12 cellular contexts compared by ENCODE assay signal in genomic region chr11:129373489-129373953, GRCh38. TPM values are rescaled to one million over a fixed set of nuclear protein-coding genes. Genes with fewer than 3 reads are reported as not detected.
DNase-seq lines count a peak whose midpoint lies in the region; ATAC-seq, FAIRE-seq and TF ChIP-seq lines count a peak whose summit lies in the region.
"Had no signal": no experiment of that assay in that cellular context is flagged by ENCODE, and none has a peak within 500 bp of the region (broad histone marks: within the 10 kb centered on the region; RNA-seq: fewer than 3 reads in every experiment).

No MANE protein-coding gene starts in this region.

- no peak for TF ChIP-seq EP300 in H1 (IDR thresholded peaks at IDR 0.05; ENCODE audit: borderline replicate concordance in 1 of 2, low read depth in 2 of 2, low read length in 2 of 2)

- DNase-seq in A673 (ENCODE audit: low spot score) (no peak), H9 (no peak), H1 (ENCODE audit: low read depth in 1 of 2, low spot score in 2 of 2) (no peak), anterior cingulate cortex (lab: John Stamatoyannopoulos, UW) (no peak), KG1 (lab: John Stamatoyannopoulos, UW) (no peak), islet precursor cell (no peak), pancreas (no peak)
- no peak for DNase-seq in naive thymus-derived CD4-positive, alpha-beta T cell

- no peak overlapping the region for H3K27ac Mint-ChIP-seq in H9
- H3K27ac Mint-ChIP-seq in naive thymus-derived CD4-positive, alpha-beta T cell = no peak overlapping the region

- H3K18ac ChIP-seq in H9 (ENCODE audit: insufficient read length, low read depth, low read length) (no peak overlapping the region), H1 (ENCODE audit: extremely low read depth, low read length) (no peak overlapping the region)

- no peaks in the 10 kb centered on the region for H3K36me3 Mint-ChIP-seq in H9 (ENCODE audit: insufficient read depth in 1 of 3, low read depth in 3 of 3)
- H3K36me3 Mint-ChIP-seq in naive thymus-derived CD4-positive, alpha-beta T cell = peaks cover 0 to 8% (median 0%) of the 10 kb centered on the region in 5 donors

- H4K20me1 ChIP-seq in H9 (ENCODE audit: control insufficient read depth, insufficient read depth, insufficient read length) = no peaks in the 10 kb centered on the region
- peaks cover 2 to 9% of the 10 kb centered on the region in 2 experiments for H4K20me1 ChIP-seq in H1 (replicated peaks in 1 of 2; ENCODE audit: control insufficient read depth in 1 of 2, insufficient read depth in 2 of 2, low read length in 2 of 2)

- no peak for FAIRE-seq in H1 (lab: Jason Lieb, UNC)
- no peak for FAIRE-seq in pancreas (lab: Jason Lieb, UNC)
- FAIRE-seq: colon, G401.6 had no signal

- no peak overlapping the region for H3T11ph ChIP-seq in H9 (ENCODE audit: low read length)

- H3K23ac ChIP-seq in H9 (ENCODE audit: insufficient read length, low read depth, low read length) (no peak overlapping the region), H1 (ENCODE audit: insufficient read length) (no peak overlapping the region)

- no peaks in the 10 kb centered on the region for H3K79me2 ChIP-seq in H9 (ENCODE audit: insufficient read depth, low read length)
- H3K79me2 ChIP-seq in H1 (ENCODE audit: control insufficient read depth in 1 of 2, insufficient read depth in 2 of 2, low read length in 2 of 2) = no peaks in the 10 kb centered on the region

- H4K5ac ChIP-seq in H9 (ENCODE audit: insufficient read length, low read depth, low read length) (no peak overlapping the region), H1 (ENCODE audit: insufficient read length, low read depth, low read length) (no peak overlapping the region)

- H4K91ac ChIP-seq in H9 (ENCODE audit: insufficient read length, low read depth, low read length) (no peak overlapping the region), H1 (replicated peaks; ENCODE audit: insufficient read length, low read length) (no peak overlapping the region)

- TF ChIP-seq POLR2A in H1 (IDR thresholded peaks at IDR 0.05; ENCODE audit: control extremely low read depth in 1 of 2, low read depth in 2 of 2, low read length in 2 of 2) = no peak

- H2BK15ac ChIP-seq in H9 (ENCODE audit: low read depth, low read length) = no peak overlapping the region
- H2BK15ac ChIP-seq in H1 (ENCODE audit: low read length) = no peak overlapping the region

- H3K4me2 ChIP-seq in H9 (ENCODE audit: insufficient read depth, insufficient read length, low read length) (peak overlapping the region; percentile 77), H1 (ENCODE audit: insufficient read depth in 1 of 2, low read depth in 2 of 2, low read length in 2 of 2) (peak overlapping the region; percentile 81 to 93)
- H3K4me2 ChIP-seq: KMS-11 had no signal

- intact Hi-C loops in A673 (cut with micrococcal nuclease; ENCODE audit: unreplicated experiment) (no loop called here), pancreas (cut with DNase I) (loop anchor here in 1 of 3 donors (10.0 kb wide), 1 partner anchor 321 kb away; no protein-coding TSS in a partner anchor)
- intact Hi-C loops in naive thymus-derived CD4-positive, alpha-beta T cell (cut with micrococcal nuclease) = no loop called here

- H4K8ac ChIP-seq in H9 (replicated peaks; ENCODE audit: insufficient read length, low read depth, low read length) = no peak overlapping the region
- no peak overlapping the region for H4K8ac ChIP-seq in H1 (ENCODE audit: extremely low read depth, insufficient read depth, low read length)

- no peak overlapping the region for H3K4ac ChIP-seq in H9 (ENCODE audit: low read depth, low read length)
- H3K4ac ChIP-seq in H1 (replicated peaks; ENCODE audit: insufficient read length, low read depth, low read length) = no peak overlapping the region

- TF ChIP-seq RAD21 in H1 (IDR thresholded peaks at IDR 0.05 in 1 of 2, conservative IDR thresholded peaks at IDR 0.05 in 1 of 2; ENCODE audit: low read depth in 2 of 2, low read length in 2 of 2) = no peak

- H3K23me2 ChIP-seq in H9 (ENCODE audit: insufficient read length, low read depth, low read length, poor library complexity, severe bottlenecking) (peaks cover 21% of the 10 kb centered on the region), H1 (ENCODE audit: low read depth, low read length) (peaks cover 25% of the 10 kb centered on the region)

- H3K4me3 ChIP-seq in A673 (ENCODE audit: low read depth, low read length, poor library complexity, severe bottlenecking) = peak overlapping the region; percentile 74
- peak overlapping the region; percentile 32 to 55 (median 41) for H3K4me3 ChIP-seq in H1 (ENCODE audit: extremely low read depth in 1 of 4, insufficient read depth in 2 of 4, low read depth in 3 of 4, low read length in 4 of 4)
- H3K4me3 ChIP-seq in naive thymus-derived CD4-positive, alpha-beta T cell (ENCODE audit: low read length) = no peak overlapping the region
- H3K4me3 ChIP-seq in pancreas = peak overlapping the region in 2 of 4 donors; percentile 44 to 55

- H3K14ac ChIP-seq in H9 (ENCODE audit: insufficient read depth, low read length) = no peak overlapping the region
- H3K14ac ChIP-seq in H1 (ENCODE audit: insufficient read length) = no peak overlapping the region

- ATAC-seq in naive thymus-derived CD4-positive, alpha-beta T cell = no peak
- no peak for ATAC-seq in pancreas

- TF ChIP-seq CTCF in A673 (conservative IDR thresholded peaks at IDR 0.05; ENCODE audit: low read depth, low read length) (no peak), H9 (conservative IDR thresholded peaks at IDR 0.05) (no peak), H1 (IDR thresholded peaks at IDR 0.05; ENCODE audit: control extremely low read depth in 1 of 3, insufficient read depth in 1 of 3, low read depth in 1 of 3, low read length in 3 of 3) (no peak), pancreas (IDR thresholded peaks at IDR 0.05) (no peak)

- H2BK120ac ChIP-seq in H9 (ENCODE audit: low read depth, low read length, poor library complexity, severe bottlenecking) (no peak overlapping the region), H1 (replicated peaks; ENCODE audit: low read depth, low read length) (no peak overlapping the region)

- H3K9me3 Mint-ChIP-seq in H9 = peaks cover 0 to 2% of the 10 kb centered on the region in 2 experiments; a peak in 2 of 5 replicates
- no peaks in the 10 kb centered on the region for H3K9me3 Mint-ChIP-seq in naive thymus-derived CD4-positive, alpha-beta T cell

- H3K56ac ChIP-seq in H9 (ENCODE audit: insufficient read length, low read depth, low read length) (no peak overlapping the region), H1 (replicated peaks; ENCODE audit: insufficient read length, low read depth, low read length) (no peak overlapping the region)

- POLR2A ChIA-PET in A673 (lab: Charles Lee; ENCODE audit: low non-redundant PET) (no interaction called here), H1 (lab: Charles Lee; ENCODE audit: partially characterized antibody) (interaction anchor here (1.3 kb wide), 1 partner anchor 484 kb away, joined by 4 read pairs; no protein-coding TSS in a partner anchor)
- POLR2A ChIA-PET in naive thymus-derived CD4-positive, alpha-beta T cell (lab: Charles Lee) = no interaction called here

- H2AFZ ChIP-seq in H9 (ENCODE audit: low read length) (no peak overlapping the region), H1 (ENCODE audit: low read length) (no peak overlapping the region)

- H2AK5ac ChIP-seq in H9 (ENCODE audit: insufficient read length, low read length) = no peak overlapping the region
- no peak overlapping the region for H2AK5ac ChIP-seq in H1 (ENCODE audit: low read depth, low read length)

- H3K27me3 Mint-ChIP-seq in H9 (ENCODE audit: low read depth) = peaks cover 96% of the 10 kb centered on the region
- peaks cover 81 to 91% (median 88%) of the 10 kb centered on the region in 5 donors for H3K27me3 Mint-ChIP-seq in naive thymus-derived CD4-positive, alpha-beta T cell

- H3K36me3 ChIP-seq in A673 (ENCODE audit: insufficient read depth, low read length, poor library complexity, severe bottlenecking) (no peaks in the 10 kb centered on the region), H1 (ENCODE audit: control insufficient read depth in 2 of 4, insufficient read depth in 4 of 4, low read length in 3 of 4) (no peaks in the 10 kb centered on the region), pancreas (no peaks in the 10 kb centered on the region)
- H3K36me3 ChIP-seq in naive thymus-derived CD4-positive, alpha-beta T cell (ENCODE audit: control insufficient read depth in 2 of 3, insufficient read depth in 3 of 3, low read length in 3 of 3) = no peaks in the 10 kb centered on the region

- no CpG with 5 or more reads among the region's 24 CpGs for WGBS in H9 (ENCODE audit: extremely low coverage, insufficient read length, low lambda C conversion rate)
- WGBS in H1 (ENCODE audit: extremely low coverage in 1 of 2, insufficient coverage in 1 of 2, insufficient read length in 1 of 2, insufficient replicate concordance in 2 of 2, low coverage in 1 of 2, low lambda C conversion rate in 2 of 2, missing lambda C conversion rate in 1 of 2), 2 experiments = 4% methylated on average over 21 of the region's 24 CpGs; no CpG with 5 or more reads in 1 of the 2 experiments
- WGBS in pancreas, 2 donors = 10 to 21% methylated on average over 24 of the region's 24 CpGs

- H3K9ac ChIP-seq in H9 (ENCODE audit: extremely low read depth, insufficient read length, low read length) = no peak overlapping the region
- no peak overlapping the region for H3K9ac ChIP-seq in H1 (replicated peaks in 1 of 4; ENCODE audit: extremely low read depth in 1 of 4, low read depth in 3 of 4, low read length in 3 of 4)
- H3K9ac ChIP-seq: KMS-11 had no signal

- H3K79me1 ChIP-seq in H9 (ENCODE audit: insufficient read depth, low read depth, low read length, poor library complexity, severe bottlenecking) (no peaks in the 10 kb centered on the region), H1 (ENCODE audit: low read depth, low read length) (no peaks in the 10 kb centered on the region)

- no peak overlapping the region for H2BK20ac ChIP-seq in H9 (ENCODE audit: low read depth, low read length, poor library complexity, severe bottlenecking)
- no peak overlapping the region for H2BK20ac ChIP-seq in H1 (ENCODE audit: low read length)

- H3K4me3 Mint-ChIP-seq in H9 = peak overlapping the region; percentile 29 to 77
- H3K4me3 Mint-ChIP-seq in naive thymus-derived CD4-positive, alpha-beta T cell = peak overlapping the region in 9 of 10 donors; percentile 20 to 86 (median 72)

- no TSS peak for BruUV-seq in A673 (replicated peaks; lab: Mats Ljungman, UMichigan)

- no peak overlapping the region for H2BK12ac ChIP-seq in H9 (ENCODE audit: insufficient read length, low read depth, low read length)
- no peak overlapping the region for H2BK12ac ChIP-seq in H1 (ENCODE audit: low read depth, low read length)

- H2BK5ac ChIP-seq in H9 (ENCODE audit: insufficient read length, low read length) (no peak overlapping the region), H1 (ENCODE audit: low read depth, low read length) (no peak overlapping the region)

- H3K9me3 ChIP-seq in A673 (ENCODE audit: low read depth, low read length, poor library complexity, severe bottlenecking) (no peaks in the 10 kb centered on the region), H9 (ENCODE audit: control insufficient read depth, low read depth, low read length) (no peaks in the 10 kb centered on the region), H1 (ENCODE audit: insufficient read depth in 2 of 2, low read depth in 1 of 2, low read length in 1 of 2) (no peaks in the 10 kb centered on the region), pancreas (no peaks in the 10 kb centered on the region)
- H3K9me3 ChIP-seq in naive thymus-derived CD4-positive, alpha-beta T cell (ENCODE audit: control insufficient read depth in 2 of 3, low read length in 3 of 3) = no peaks in the 10 kb centered on the region

- CTCF ChIA-PET in A673 (lab: Charles Lee) (interaction anchor here (0.6 to 1.2 kb wide), 2 partner anchors 170 to 377 kb away, joined by 3 read pairs; no protein-coding TSS in a partner anchor), H1 (lab: Charles Lee; ENCODE audit: partially characterized antibody) (interaction anchor here (1.6 to 4.7 kb wide), 4 partner anchors 10 to 376 kb away, joined by 3 to 45 read pairs (median 24); no protein-coding TSS in a partner anchor)
- CTCF ChIA-PET in naive thymus-derived CD4-positive, alpha-beta T cell (lab: Charles Lee) = no interaction called here

- H3K4me1 ChIP-seq in A673 (ENCODE audit: insufficient read depth, low read length, poor library complexity, severe bottlenecking) (peaks cover 53% of the 10 kb centered on the region), H9 (ENCODE audit: insufficient read depth, low read length) (no peaks in the 10 kb centered on the region; the same call in 1 of the 2 replicates), H1 (replicated peaks in 1 of 4; ENCODE audit: control insufficient read depth in 3 of 4, insufficient read depth in 4 of 4, low read length in 3 of 4) (peaks cover 0 to 8% (median 6%) of the 10 kb centered on the region in 4 experiments; a peak in 6 of 7 replicates), pancreas (no peaks in the 10 kb centered on the region)
- peaks cover 0 to 7% of the 10 kb centered on the region in 2 donors for H3K4me1 ChIP-seq in naive thymus-derived CD4-positive, alpha-beta T cell (ENCODE audit: control insufficient read depth in 2 of 2, insufficient read depth in 2 of 2, low read length in 2 of 2)

- H3K27ac ChIP-seq in A673 (ENCODE audit: low read depth, low read length, poor library complexity, severe bottlenecking) (no peak overlapping the region), H9 (ENCODE audit: insufficient read length, low read depth, low read length) (no peak overlapping the region), H1 (ENCODE audit: low read depth, low read length) (no peak overlapping the region), pancreas (no peak overlapping the region)
- no peak overlapping the region for H3K27ac ChIP-seq in naive thymus-derived CD4-positive, alpha-beta T cell (ENCODE audit: low read depth, low read length)
- H3K27ac ChIP-seq: KMS-11 had no signal

- H3K27me3 ChIP-seq in A673 (replicated peaks; ENCODE audit: insufficient read depth, low read depth, low read length, poor library complexity) (no peaks in the 10 kb centered on the region), H9 (ENCODE audit: insufficient read depth, low read length) (peaks cover 70% of the 10 kb centered on the region), H1 (replicated peaks in 1 of 4; ENCODE audit: control insufficient read depth in 3 of 4, extremely low read depth in 1 of 4, insufficient read depth in 3 of 4, low read length in 3 of 4) (peaks cover 52 to 89% (median 80%) of the 10 kb centered on the region in 4 experiments), pancreas (peaks cover 0 to 10% (median 7%) of the 10 kb centered on the region in 4 donors)
- peaks cover 0 to 12% of the 10 kb centered on the region in 2 donors for H3K27me3 ChIP-seq in naive thymus-derived CD4-positive, alpha-beta T cell (ENCODE audit: control insufficient read depth in 2 of 2, insufficient read depth in 2 of 2, low read length in 2 of 2)

- H3K4me1 Mint-ChIP-seq in H9 = peaks cover 16 to 39% of the 10 kb centered on the region in 2 experiments
- H3K4me1 Mint-ChIP-seq in naive thymus-derived CD4-positive, alpha-beta T cell = peaks cover 18 to 38% (median 32%) of the 10 kb centered on the region in 7 donors

RNA-seq across cellular contexts. Expression of gene BARX2, which starts 2.1 kb away (rescaled TPM):
- total RNA-seq in A673 (2021) = 36.4 and 43.0 TPM in 2 replicates
- total RNA-seq in H9 (2021) = not detected in 2 replicates
- total RNA-seq in H1 (2021; fragmentation: NEBNext Ultra II Directional; extraction: Animal tissue kit (Norgen Biotek cat#: 25700)) = not detected in 2 replicates
- polyA plus RNA-seq in H1 (2011; rRNA removed) = not detected in 2 replicates
- polyA plus RNA-seq in H1 (2011; cell fraction: cytosol; rRNA removed) = not detected
- not detected for polyA plus RNA-seq in H1 (2011; cell fraction: nucleus; rRNA removed)
- not detected in 4 replicates for polyA plus RNA-seq in H1 (2012, experiment 1 of 2)
- polyA plus RNA-seq in H1 (2012, experiment 2 of 2) = not detected
- not detected for polyA plus RNA-seq in H1 (2013, experiment 1 of 2)
- polyA plus RNA-seq in H1 (2013, experiment 2 of 2) = not detected
- not detected in 2 replicates for polyA minus RNA-seq in H1 (2011; rRNA and poly(A)+ RNA removed)
- not detected for polyA minus RNA-seq in H1 (2011; cell fraction: cytosol; rRNA and poly(A)+ RNA removed)
- polyA minus RNA-seq in H1 (2011; cell fraction: nucleus; rRNA and poly(A)+ RNA removed) = not detected
- under 1 TPM in 1 of 5 experiments, not detected in 4; 0.44 TPM for total RNA-seq in naive thymus-derived CD4-positive, alpha-beta T cell
- not detected for polyA plus RNA-seq in naive thymus-derived CD4-positive, alpha-beta T cell
- total RNA-seq in pancreas = 1 to 10 TPM; 4.1 to 9.9 (median 5.2) TPM
- polyA plus RNA-seq in pancreas = 1 to 10 TPM; 3.8 to 7.8 TPM
- total RNA-seq: pulmonary artery endothelial cell had no signal
